In genomic region chr10:43369921-43370320, GRCh38 we compare ENCODE assay signal across 32 cellular contexts. TPM values are rescaled to one million over a fixed set of nuclear protein-coding genes. Genes with fewer than 3 reads are reported as not detected.
"Had no signal": no experiment of that assay in that cellular context is flagged by ENCODE, and none has a peak within 500 bp of the region (broad histone marks: within the 10 kb centered on the region; RNA-seq: fewer than 3 reads in every experiment).

No MANE protein-coding gene starts in this region.

- H3K4me1 Mint-ChIP-seq: naive B cell; stimulated activated memory B cell treated with anti-CD40 and anti-IgM and Interleukin-4, amounts not matched to agents 10 μg/mL and 1 μg/mL and 100 μg/mL, for 72 hours had no signal

- H3K27ac Mint-ChIP-seq: natural killer cell treated with Interleukin-12 subunit alpha and Interleukin-12 subunit beta and Interleukin-15 and Interleukin-18, amount 100 ng/mL, for 72 hours; nephron progenitor cell; stimulated activated memory B cell treated with anti-CD40 and anti-IgM and Interleukin-4, amounts not matched to agents 10 μg/mL and 1 μg/mL and 100 μg/mL, for 72 hours; type B pancreatic cell had no signal

- DNase-seq: naive B cell; nephron progenitor cell; occipital lobe; ovary; psoas muscle; right cardiac atrium; stimulated activated CD4-positive, alpha-beta T cell treated with anti-CD3 and anti-CD28 coated beads, Interleukin-12 subunit alpha, Interleukin-12 subunit beta, amount 100 ng/mL, for 4 hours; stimulated activated CD4-positive, alpha-beta T cell treated with anti-CD3 and anti-CD28 coated beads, Interleukin-1b, Interleukin-23, amount 100 ng/mL, for 48 hours; stimulated activated CD4-positive, alpha-beta T cell treated with anti-CD3 and anti-CD28 coated beads, Interleukin-4, amount 100 ng/mL, for 1 hour; stimulated activated CD4-positive, alpha-beta T cell treated with anti-CD3 and anti-CD28 coated beads, Interleukin-4, amount 100 ng/mL, for 4 hours; stimulated activated CD8-positive, alpha-beta memory T cell treated with anti-CD3 and anti-CD28 coated beads, Interleukin-4, amount 100 ng/mL, for 48 hours; stimulated activated naive CD4-positive, alpha-beta T cell; stimulated activated naive CD8-positive, alpha-beta T cell treated with anti-CD3 and anti-CD28 coated beads, Interleukin-15, amount 100 ng/mL, for 72 hours; stimulated activated naive CD8-positive, alpha-beta T cell treated with anti-CD3 and anti-CD28 coated beads, Interleukin-15, Interleukin-2, amounts not matched to agents 100 U/mL and 50 U/mL, for 24 hours; substantia nigra; testis; tibial artery; transverse colon; upper lobe of right lung; uterus had no signal

- H3K27ac ChIP-seq: ovary, parathyroid adenoma, psoas muscle, right lobe of liver, skin epidermis, suprapubic skin, testis, tibial artery, transverse colon, upper lobe of right lung, uterus had no signal

- H3K4me1 ChIP-seq: parathyroid adenoma, psoas muscle, right lobe of liver, suprapubic skin, testis, tibial artery, transverse colon, upper lobe of right lung, uterus had no signal

- H3K27me3 ChIP-seq: ovary, right lobe of liver, suprapubic skin, testis, tibial artery, transverse colon, upper lobe of right lung, uterus had no signal

- ATAC-seq: naive thymus-derived CD8-positive, alpha-beta T cell; natural killer cell treated with Interleukin-12 subunit alpha and Interleukin-12 subunit beta and Interleukin-15 and Interleukin-18, amount 100 ng/mL, for 72 hours; psoas muscle; stimulated activated memory B cell treated with anti-CD40 and anti-IgM and Interleukin-4, amounts not matched to agents 10 μg/mL and 1 μg/mL and 100 μg/mL, for 72 hours; stimulated activated naive CD8-positive, alpha-beta T cell treated with anti-CD3 and anti-CD28 coated beads, Interleukin-15, amount 100 ng/mL, for 72 hours; stimulated activated naive CD8-positive, alpha-beta T cell treated with anti-CD3 and anti-CD28 coated beads, Interleukin-15, Interleukin-2, amounts not matched to agents 100 U/mL and 50 U/mL, for 24 hours; upper lobe of right lung had no signal

- H3K4me3 ChIP-seq: ovary, psoas muscle, right lobe of liver, skin epidermis, suprapubic skin, testis, tibial artery, transverse colon, upper lobe of right lung, uterus had no signal

- H3K9me3 ChIP-seq: ovary, psoas muscle, right lobe of liver, suprapubic skin, testis, tibial artery, transverse colon, upper lobe of right lung, uterus had no signal

- H3K9me3 Mint-ChIP-seq: naive B cell; naive thymus-derived CD8-positive, alpha-beta T cell; natural killer cell treated with Interleukin-12 subunit alpha and Interleukin-12 subunit beta and Interleukin-15 and Interleukin-18, amount 100 ng/mL, for 72 hours; nephron progenitor cell; neural crest cell; stimulated activated memory B cell treated with anti-CD40 and anti-IgM and Interleukin-4, amounts not matched to agents 10 μg/mL and 1 μg/mL and 100 μg/mL, for 72 hours; stimulated activated naive CD8-positive, alpha-beta T cell treated with anti-CD3 and anti-CD28 coated beads, Interleukin-15, amount 100 ng/mL, for 72 hours; type B pancreatic cell had no signal

- H3K4me3 Mint-ChIP-seq: naive thymus-derived CD8-positive, alpha-beta T cell; natural killer cell treated with Interleukin-12 subunit alpha and Interleukin-12 subunit beta and Interleukin-15 and Interleukin-18, amount 100 ng/mL, for 72 hours; nephron progenitor cell; neural crest cell; stimulated activated memory B cell treated with anti-CD40 and anti-IgM and Interleukin-4, amounts not matched to agents 10 μg/mL and 1 μg/mL and 100 μg/mL, for 72 hours; stimulated activated naive CD8-positive, alpha-beta T cell treated with anti-CD3 and anti-CD28 coated beads, Interleukin-15, amount 100 ng/mL, for 72 hours; type B pancreatic cell had no signal

- H3K36me3 ChIP-seq: ovary, right lobe of liver, suprapubic skin, tibial artery, transverse colon, upper lobe of right lung, uterus had no signal

- H3K27me3 Mint-ChIP-seq: naive B cell; natural killer cell treated with Interleukin-12 subunit alpha and Interleukin-12 subunit beta and Interleukin-15 and Interleukin-18, amount 100 ng/mL, for 72 hours; stimulated activated memory B cell treated with anti-CD40 and anti-IgM and Interleukin-4, amounts not matched to agents 10 μg/mL and 1 μg/mL and 100 μg/mL, for 72 hours; stimulated activated naive CD8-positive, alpha-beta T cell treated with anti-CD3 and anti-CD28 coated beads, Interleukin-15, amount 100 ng/mL, for 72 hours; type B pancreatic cell had no signal

- H3K36me3 Mint-ChIP-seq: naive B cell; naive thymus-derived CD8-positive, alpha-beta T cell; natural killer cell treated with Interleukin-12 subunit alpha and Interleukin-12 subunit beta and Interleukin-15 and Interleukin-18, amount 100 ng/mL, for 72 hours; stimulated activated memory B cell treated with anti-CD40 and anti-IgM and Interleukin-4, amounts not matched to agents 10 μg/mL and 1 μg/mL and 100 μg/mL, for 72 hours; type B pancreatic cell had no signal

RNA-seq across cellular contexts. Expression of gene FXYD4, which starts 1.5 kb away (rescaled TPM):
- total RNA-seq: naive thymus-derived CD8-positive, alpha-beta T cell; natural killer cell treated with Interleukin-12 subunit alpha and Interleukin-12 subunit beta and Interleukin-15 and Interleukin-18, amount 100 ng/mL, for 72 hours; neural crest cell; occipital lobe; osteoblast; ovary; renal cortical epithelial cell; right cardiac atrium; right lobe of liver; suprapubic skin; transverse colon; uterus had no signal
- polyA plus RNA-seq: naive thymus-derived CD8-positive, alpha-beta T cell; ovary; right cardiac atrium; urinary bladder had no signal
